In genomic region chr20:62177307-62177706, GRCh38 we compare ENCODE assay signal across 23 cellular contexts. TPM values are rescaled to one million over a fixed set of nuclear protein-coding genes. Genes with fewer than 3 reads are reported as not detected.
DNase-seq lines count a peak whose midpoint lies in the region; ATAC-seq and TF ChIP-seq lines count a peak whose summit lies in the region.
"Had no signal": no experiment of that assay in that cellular context is flagged by ENCODE, and none has a peak within 500 bp of the region (broad histone marks: within the 10 kb centered on the region; RNA-seq: fewer than 3 reads in every experiment).

No MANE protein-coding gene starts in this region.

- DNase-seq in BE2C (peak; percentile 52), T-helper 17 cell (no peak), left lobe of liver (ENCODE audit: low spot score) (peak; percentile 81), glomerular visceral epithelial cell (ENCODE audit: extremely low spot score) (no peak), NCI-H226 (no peak)
- DNase-seq: AML-193, GM23248, IMR-90, NCI-H1105, NCI-H2029 treated with DMSO at 0.1 percent for 48 hours, NCI-H345, NCI-H526 had no signal

- peaks cover 8% of the 10 kb centered on the region for H3K36me3 Mint-ChIP-seq in T-helper 17 cell (ENCODE audit: low read depth)

- no peak for TF ChIP-seq CTCF in BE2C (IDR thresholded peaks at IDR 0.05; ENCODE audit: low read depth, low read length)

- H3K4me1 ChIP-seq in BE2C = no peaks in the 10 kb centered on the region; the same call in 1 of the 2 replicates

- H3K4me3 Mint-ChIP-seq in T-helper 17 cell = no peak overlapping the region
- H3K4me3 Mint-ChIP-seq: CD14-positive monocyte had no signal

- peak overlapping the region; percentile 6 for H3K4me3 ChIP-seq in BE2C (ENCODE audit: low read depth, low read length)
- H3K4me3 ChIP-seq: GM23248, HAP-1, Peyer's patch, SJSA1 had no signal

- H3K27ac Mint-ChIP-seq in T-helper 17 cell = peak overlapping the region; percentile 47

- no peaks in the 10 kb centered on the region for H3K27me3 ChIP-seq in BE2C
- H3K27me3 ChIP-seq: Peyer's patch, SJSA1 had no signal

- peaks cover 2% of the 10 kb centered on the region for H3K4me1 Mint-ChIP-seq in T-helper 17 cell

- ATAC-seq in T-helper 17 cell (no peak), left lobe of liver (peak; percentile 54), HG03342 (IDR thresholded peaks at IDR 0.05; ENCODE audit: unreplicated experiment) (no peak)
- ATAC-seq: Right ventricle myocardium inferior had no signal

- H3K36me3 ChIP-seq in BE2C = peaks cover 20% of the 10 kb centered on the region

- no peaks in the 10 kb centered on the region for H3K27me3 Mint-ChIP-seq in T-helper 17 cell

- H3K9me3 ChIP-seq in BE2C (no peaks in the 10 kb centered on the region), T-helper 17 cell (ENCODE audit: control insufficient read depth, low read length, poor library complexity, severe bottlenecking) (no peaks in the 10 kb centered on the region)
- H3K9me3 ChIP-seq: HAP-1, Peyer's patch, SJSA1 had no signal

RNA-seq across cellular contexts. Expression of gene MTG2, which starts 5.5 kb away (rescaled TPM):
- polyA plus RNA-seq in BE2C (2012; ENCODE audit: insufficient read depth, insufficient read length, low read depth) = 102 TPM
- 10 to 100 TPM; 13.8 to 14.3 TPM for total RNA-seq in T-helper 17 cell
- 31.0 TPM for total RNA-seq in left lobe of liver

RNA-seq across cellular contexts. Expression of gene SS18L1, which starts 33.7 kb away (rescaled TPM):
- 65.5 TPM for polyA plus RNA-seq in BE2C (2012; ENCODE audit: insufficient read depth, insufficient read length, low read depth)
- total RNA-seq in T-helper 17 cell (10 to 100 TPM; 13.1 to 16.0 TPM), left lobe of liver (33.4 TPM)

RNA-seq across cellular contexts. Expression of gene PSMA7, which starts 34.1 kb away (rescaled TPM):
- polyA plus RNA-seq in BE2C (2012; ENCODE audit: insufficient read depth, insufficient read length, low read depth) = 626 TPM
- total RNA-seq in T-helper 17 cell (100 to 1,000 TPM; 144 to 158 TPM), left lobe of liver (138 TPM)

RNA-seq across cellular contexts. Expression of gene HRH3, which starts 42.8 kb away (rescaled TPM):
- polyA plus RNA-seq in BE2C (2012; ENCODE audit: insufficient read depth, insufficient read length, low read depth) = 13.0 TPM
- not detected for total RNA-seq in T-helper 17 cell
- total RNA-seq in left lobe of liver = not detected
- total RNA-seq: A172, Daoy, GM23248, HT1080, IMR-90, OCI-LY7, Right ventricle myocardium inferior, SJSA1 had no signal
- polyA plus RNA-seq: AG04450, CD14-positive monocyte, GM23248, IMR-90 had no signal

RNA-seq across cellular contexts. Expression of gene LSM14B, which starts 55.0 kb away (rescaled TPM):
- polyA plus RNA-seq in BE2C (2012; ENCODE audit: insufficient read depth, insufficient read length, low read depth) = 65.6 TPM
- total RNA-seq in T-helper 17 cell (10 to 100 TPM; 32.3 to 34.1 TPM), left lobe of liver (19.6 TPM)

Comparison
In these comparisons a context has a peak if more than half of its experiments do, and no peak if none do; other contexts are left out.
1. DNase-seq: peak in BE2C (single experiment) and left lobe of liver (single experiment); none in T-helper 17 cell (0 of 3), glomerular visceral epithelial cell (single experiment) and NCI-H226 (single experiment).